ENCODE assay signal across 22 cellular contexts in the genomic region with DNA sequence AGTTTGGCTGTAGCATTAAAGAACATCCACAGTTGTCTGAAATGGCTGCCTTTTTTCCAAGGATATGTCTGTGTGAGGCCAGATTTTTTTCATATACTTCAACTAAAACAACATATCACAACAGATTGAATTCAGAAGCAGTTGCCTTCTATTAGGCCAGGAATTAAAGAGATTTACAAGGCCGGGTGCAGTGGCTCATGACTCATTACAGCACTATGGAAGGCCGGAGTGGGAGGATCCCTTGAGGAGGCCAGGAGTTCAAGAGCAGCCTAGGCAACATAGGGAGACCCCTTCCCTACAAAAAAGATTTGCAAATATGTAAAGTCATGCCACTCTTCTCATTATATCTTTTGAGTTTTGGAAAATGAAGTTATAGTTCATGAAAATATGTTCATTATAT.
"Had no signal": no experiment of that assay in that cellular context is flagged by ENCODE, and none has a peak within 500 bp of the region (broad histone marks: within the 10 kb centered on the region; RNA-seq: fewer than 3 reads in every experiment).

No MANE protein-coding gene starts in this region.

- ATAC-seq: activated naive CD4-positive, alpha-beta T cell treated with anti-CD3 and anti-CD28 coated beads, Interleukin-2, amount 50 U/mL, for 72 hours; esophagus mucosa; left lobe of liver; mucosa of descending colon had no signal

- H3K27ac Mint-ChIP-seq: activated naive CD4-positive, alpha-beta T cell treated with anti-CD3 and anti-CD28 coated beads, Interleukin-2, amount 50 U/mL, for 72 hours; activated T-helper 1 cell treated with anti-CD3 and anti-CD28 coated beads, Interleukin-12 subunit alpha, Interleukin-12 subunit beta, Interleukin-2, Interleukin-4 antibody, amounts not matched to agents 30 ng/mL and 10 ng/mL and 1 ng/mL, durations not matched to agents 14 hours and 24 hours and 36 hours; naive B cell; T-helper 1 cell treated with Interleukin-12 subunit alpha and Interleukin-12 subunit beta and Interleukin-4 antibody, amounts not matched to agents 30 μg/mL and 1 μg/mL, for 36 hours had no signal

- H3K4me1 Mint-ChIP-seq: neural crest cell had no signal

- DNase-seq: activated CD4-positive, alpha-beta T cell treated with anti-CD3 and anti-CD28 coated beads, Interleukin-2, amount 50 U/mL, for 1 hour; activated CD4-positive, CD25-positive, alpha-beta regulatory T cell treated with anti-CD3 and anti-CD28 coated beads, Interleukin-2, amount 50 U/mL, for 72 hours; activated CD8-positive, alpha-beta memory T cell treated with anti-CD3 and anti-CD28 coated beads for 24 hours; activated gamma-delta T cell treated with Interleukin-2 at 50 U/mL for 16 hours; adrenal gland; effector CD4-positive, alpha-beta T cell; glutamatergic neuron; hippocampal formation; mucosa of descending colon; naive B cell; retina; stimulated activated CD4-positive, alpha-beta T cell treated with anti-CD3 and anti-CD28 coated beads, Interleukin-12 subunit alpha, Interleukin-12 subunit beta, amount 100 ng/mL, for 4 hours; stimulated activated CD4-positive, alpha-beta T cell treated with anti-CD3 and anti-CD28 coated beads, Interleukin-1b, Interleukin-23, amount 100 ng/mL, for 48 hours; stimulated activated CD8-positive, alpha-beta memory T cell treated with anti-CD3 and anti-CD28 coated beads, Interleukin-4, amount 100 ng/mL, for 48 hours; stimulated activated naive CD4-positive, alpha-beta T cell treated with Interleukin-2 at 50 U/mL for 16 hours; tibial artery had no signal

- H3K4me3 ChIP-seq: adrenal gland, mucosa of descending colon, tibial artery had no signal

- H3K9me3 ChIP-seq: adrenal gland, mucosa of descending colon, tibial artery had no signal

- H3K9me3 Mint-ChIP-seq: activated naive CD4-positive, alpha-beta T cell treated with anti-CD3 and anti-CD28 coated beads, Interleukin-2, amount 50 U/mL, for 72 hours; activated T-helper 1 cell treated with anti-CD3 and anti-CD28 coated beads, Interleukin-12 subunit alpha, Interleukin-12 subunit beta, Interleukin-2, Interleukin-4 antibody, amounts not matched to agents 30 ng/mL and 10 ng/mL and 1 ng/mL, durations not matched to agents 14 hours and 24 hours and 36 hours; neural crest cell; T-helper 1 cell treated with Interleukin-12 subunit alpha and Interleukin-12 subunit beta and Interleukin-4 antibody, amounts not matched to agents 30 μg/mL and 1 μg/mL, for 36 hours had no signal

- H3K27me3 ChIP-seq: adrenal gland, tibial artery had no signal

- H3K27me3 Mint-ChIP-seq: naive B cell had no signal

- H3K27ac ChIP-seq: adrenal gland, tibial artery had no signal

- H3K36me3 ChIP-seq: adrenal gland had no signal

- H3K4me3 Mint-ChIP-seq: activated T-helper 1 cell treated with anti-CD3 and anti-CD28 coated beads, Interleukin-12 subunit alpha, Interleukin-12 subunit beta, Interleukin-2, Interleukin-4 antibody, amounts not matched to agents 30 ng/mL and 10 ng/mL and 1 ng/mL, durations not matched to agents 14 hours and 24 hours and 36 hours; naive B cell; neural crest cell; T-helper 1 cell treated with Interleukin-12 subunit alpha and Interleukin-12 subunit beta and Interleukin-4 antibody, amounts not matched to agents 30 μg/mL and 1 μg/mL, for 36 hours had no signal
